13 cellular contexts compared by ENCODE assay signal in genomic region chr3:189948724-189949045, GRCh38.
DNase-seq lines count a peak whose midpoint lies in the region; ATAC-seq and TF ChIP-seq lines count a peak whose summit lies in the region.
"Had no signal": no experiment of that assay in that cellular context is flagged by ENCODE, and none has a peak within 500 bp of the region (broad histone marks: within the 10 kb centered on the region; RNA-seq: fewer than 3 reads in every experiment).

No MANE protein-coding gene starts in this region.

- H3K4me2 ChIP-seq in PC-9: no peak overlapping the region

- no peaks in the 10 kb centered on the region for H4K20me1 ChIP-seq in PC-9 (ENCODE audit: insufficient read depth)

- no peak overlapping the region for H3K4me3 Mint-ChIP-seq in chondrocyte (ENCODE audit: unreplicated experiment)
- H3K4me3 Mint-ChIP-seq: B cell; T-helper 1 cell treated with Interleukin-12 subunit alpha and Interleukin-12 subunit beta and Interleukin-4 antibody, amounts not matched to agents 30 μg/mL and 1 μg/mL, for 36 hours had no signal

- no peaks in the 10 kb centered on the region for H3K27me3 ChIP-seq in PC-9 (ENCODE audit: insufficient read depth, low read depth)
- H3K27me3 ChIP-seq in sigmoid colon: no peaks in the 10 kb centered on the region
- H3K27me3 ChIP-seq: SJCRH30 had no signal

- no peaks in the 10 kb centered on the region for H3K4me1 ChIP-seq in HEK293 (ENCODE audit: control insufficient read depth, insufficient read depth, low read length)
- H3K4me1 ChIP-seq in PC-9 (replicated peaks; ENCODE audit: insufficient read depth): peaks cover 37% of the 10 kb centered on the region
- H3K4me1 ChIP-seq in sigmoid colon: no peaks in the 10 kb centered on the region
- H3K4me1 ChIP-seq: SJCRH30 had no signal

- no peaks in the 10 kb centered on the region for H3K9me3 Mint-ChIP-seq in chondrocyte (ENCODE audit: low read depth)
- H3K9me3 Mint-ChIP-seq: T-helper 1 cell treated with Interleukin-12 subunit alpha and Interleukin-12 subunit beta and Interleukin-4 antibody, amounts not matched to agents 30 μg/mL and 1 μg/mL, for 36 hours had no signal

- intact Hi-C loops in PC-9 (cut with micrococcal nuclease; ENCODE audit: unreplicated experiment) (loop anchor here (1.0 to 10.0 kb wide), 6 partner anchors 105 to 994 kb away; no protein-coding TSS in a partner anchor), sigmoid colon (cut with DNase I) (no loop called here)

- no peak overlapping the region for H2AFZ ChIP-seq in PC-9

- H3F3A ChIP-seq in PC-9 (ENCODE audit: insufficient read depth, low read depth): peaks cover 15% of the 10 kb centered on the region

- no peaks in the 10 kb centered on the region for H3K9me3 ChIP-seq in HEK293 (ENCODE audit: control insufficient read depth, insufficient read depth, low read depth, low read length)
- H3K9me3 ChIP-seq in PC-9 (ENCODE audit: insufficient read depth, low read depth): peaks cover 48% of the 10 kb centered on the region
- no peaks in the 10 kb centered on the region for H3K9me3 ChIP-seq in sigmoid colon
- H3K9me3 ChIP-seq: SJCRH30 had no signal

- no peaks in the 10 kb centered on the region for H3K27me3 Mint-ChIP-seq in chondrocyte (ENCODE audit: low read depth)

- CTCF ChIA-PET in HEK293 (lab: Yijun Ruan, JAX) (interaction anchor here (0.6 to 4.8 kb wide), 17 partner anchors 9 to 679 kb away, joined by 3 to 29 read pairs (median 4); no protein-coding TSS in a partner anchor), PC-9 (lab: Charles Lee) (interaction anchor here (0.6 to 1.9 kb wide), 15 partner anchors 12 to 800 kb away, joined by 3 to 19 read pairs (median 5); partner anchors contain the start of gene CLDN1)

- peaks cover 3% of the 10 kb centered on the region for H3K4me1 Mint-ChIP-seq in chondrocyte (ENCODE audit: low read depth)
- H3K4me1 Mint-ChIP-seq: B cell had no signal

- H3K36me3 Mint-ChIP-seq in chondrocyte (ENCODE audit: low read depth): no peaks in the 10 kb centered on the region
- H3K36me3 Mint-ChIP-seq: CD4-positive, CD25-positive, alpha-beta regulatory T cell had no signal

- no peak for ATAC-seq in HG02571 (IDR thresholded peaks at IDR 0.05; ENCODE audit: unreplicated experiment)

- no peaks in the 10 kb centered on the region for H3K9me2 ChIP-seq in PC-9 (ENCODE audit: insufficient read depth)

- H3K79me2 ChIP-seq in PC-9 (ENCODE audit: low read depth): no peaks in the 10 kb centered on the region

- no peak for TF ChIP-seq EP300 in sigmoid colon (IDR thresholded peaks at IDR 0.05)

- H3K36me3 ChIP-seq in HEK293 (ENCODE audit: control insufficient read depth in 2 of 2, insufficient read depth in 1 of 2, low read length in 2 of 2): no peaks in the 10 kb centered on the region
- peaks cover 5% of the 10 kb centered on the region; the same call in 1 of the 2 replicates for H3K36me3 ChIP-seq in PC-9 (ENCODE audit: low read depth)
- no peaks in the 10 kb centered on the region for H3K36me3 ChIP-seq in sigmoid colon
- H3K36me3 ChIP-seq: SJCRH30 had no signal

- DNase-seq in PC-9 (no peak), chondrocyte (ENCODE audit: low spot score) (no peak), sigmoid colon (no peak), cerebellum (ENCODE audit: low spot score) (no peak), activated T-cell treated with anti-CD3 and anti-CD28 coated beads for 4 hours (no peak)
- DNase-seq: DMS153, GF-D8 had no signal

- POLR2A ChIA-PET in HEK293 (lab: Yijun Ruan, JAX): no interaction called here
- POLR2A ChIA-PET in PC-9 (lab: Charles Lee; ENCODE audit: unreplicated experiment): interaction anchor here (0.6 to 0.7 kb wide), 4 partner anchors 107 to 376 kb away, joined by 4 read pairs; no protein-coding TSS in a partner anchor

- no TSS peak for BruUV-seq in PC-9 (replicated peaks; lab: Mats Ljungman, UMichigan)

- no peak overlapping the region for H3K4me3 ChIP-seq in HEK293 (ENCODE audit: low read depth, low read length)
- no peak overlapping the region for H3K4me3 ChIP-seq in PC-9
- no peak overlapping the region for H3K4me3 ChIP-seq in sigmoid colon
- H3K4me3 ChIP-seq: SJCRH30 had no signal

- TF ChIP-seq CTCF in HEK293 (tag by site-specific recombination; IDR thresholded peaks at IDR 0.05) (no peak), PC-9 (conservative IDR thresholded peaks at IDR 0.05) (peak; percentile 3; the same call in 1 of the 2 replicates), chondrocyte (IDR thresholded peaks at IDR 0.05) (peak; percentile 53), sigmoid colon (IDR thresholded peaks at IDR 0.05) (peak in 1 of 4 experiments; percentile 22)

- no peak overlapping the region for H3K27ac ChIP-seq in HEK293 (ENCODE audit: extremely low read depth, low read depth, low read length)
- peak overlapping the region; percentile 39 for H3K27ac ChIP-seq in PC-9
- H3K27ac ChIP-seq in sigmoid colon: no peak overlapping the region
- H3K27ac ChIP-seq: SJCRH30 had no signal

- TF ChIP-seq POLR2A in sigmoid colon (IDR thresholded peaks at IDR 0.05): no peak

- H3K27ac Mint-ChIP-seq in chondrocyte (ENCODE audit: unreplicated experiment): no peak overlapping the region
- H3K27ac Mint-ChIP-seq: B cell; T-helper 1 cell treated with Interleukin-12 subunit alpha and Interleukin-12 subunit beta and Interleukin-4 antibody, amounts not matched to agents 30 μg/mL and 1 μg/mL, for 36 hours had no signal

TF ChIP-seq in HEK293, 187 proteins besides CTCF, POLR2A, EP300 and RAD21:
- TF ChIP-seq PRDM1 (tag by site-specific recombination; IDR thresholded peaks at IDR 0.05) (peak; percentile 44; the same call in 1 of the 2 replicates), ZNF391 (tag by site-specific recombination; IDR thresholded peaks at IDR 0.05; ENCODE audit: borderline replicate concordance, low read depth) (no peak)
